In the genomic region with DNA sequence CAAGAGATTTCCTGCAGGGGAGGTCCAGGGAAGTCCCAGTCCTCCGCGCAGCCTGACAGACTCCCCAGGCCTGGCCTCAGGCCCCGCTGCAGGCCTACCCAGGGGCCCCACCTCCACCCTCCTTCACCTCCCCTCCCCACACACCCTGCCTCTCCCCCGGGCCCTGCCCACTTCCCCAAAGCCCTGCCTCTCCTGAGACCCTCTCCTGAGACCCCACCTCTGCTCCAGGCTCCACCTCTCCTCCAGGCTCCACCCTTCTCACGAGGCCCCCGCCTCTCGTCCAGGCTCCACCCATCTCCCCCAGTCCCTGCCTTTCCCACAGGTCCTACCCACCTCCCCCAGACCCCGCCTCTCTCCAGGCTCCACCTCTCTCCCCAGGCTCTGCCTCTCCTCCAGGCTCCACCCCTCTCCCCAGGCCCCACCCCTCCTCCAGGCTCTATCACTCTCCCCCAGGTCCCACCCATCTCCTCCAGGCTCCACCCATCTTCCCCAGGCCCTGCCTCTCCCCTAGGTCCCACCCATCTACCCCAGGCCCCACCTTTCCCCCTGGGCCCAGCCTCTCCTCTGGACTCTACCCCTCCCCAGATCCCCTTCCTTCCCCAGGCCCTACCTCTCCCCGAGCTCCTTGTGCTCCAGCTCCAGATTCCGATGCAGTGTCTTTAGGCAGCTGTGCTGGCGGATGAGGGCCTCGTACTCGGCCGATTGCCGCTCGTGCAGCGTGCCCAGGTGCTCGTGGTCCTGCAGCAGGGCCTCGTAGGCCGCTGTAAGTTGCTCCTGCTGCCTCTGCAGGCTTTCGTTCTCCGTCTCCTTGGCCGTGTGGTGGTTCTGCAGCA, we compare ENCODE assay signal across 8 cellular contexts. TPM values are rescaled to one million over a fixed set of nuclear protein-coding genes. Genes with fewer than 3 reads are reported as not detected.
DNase-seq lines count a peak whose midpoint lies in the region; ATAC-seq and TF ChIP-seq lines count a peak whose summit lies in the region.

No MANE protein-coding gene starts in this region.

- TF ChIP-seq POLR2A in testis (IDR thresholded peaks at IDR 0.05): no peak

- peak; percentile 74 for DNase-seq in activated CD8-positive, alpha-beta memory T cell treated with anti-CD3 and anti-CD28 coated beads for 24 hours
- DNase-seq in activated CD8-positive, alpha-beta memory T cell treated with anti-CD3 and anti-CD28 coated beads, Interleukin-2, amount 50 U/mL, for 4 hours: no peak
- DNase-seq in MG63 (peak; percentile 70), testis (peak; percentile 67), T1000 (lab: John Stamatoyannopoulos, UW) (no peak)
- DNase-seq in activated T-cell treated with anti-CD3 and anti-CD28 coated beads, Interleukin-2, amount 50 U/mL, for 1 hour: peak; percentile 50

- H3K27ac ChIP-seq in iPS-18a (ENCODE audit: low read length) (no peak overlapping the region), testis (no peak overlapping the region)

- H3K36me3 ChIP-seq in MG63 (no peaks in the 10 kb centered on the region), iPS-18a (ENCODE audit: control insufficient read depth, low read depth, low read length) (peaks cover 33% of the 10 kb centered on the region), testis (ENCODE audit: low read depth, missing control alignments) (no peaks in the 10 kb centered on the region)

- peaks cover 34% of the 10 kb centered on the region for H3K4me1 ChIP-seq in iPS-18a (ENCODE audit: control insufficient read depth, low read depth, low read length)
- H3K4me1 ChIP-seq in testis: no peaks in the 10 kb centered on the region

- WGBS in testis, 2 donors: 60 to 66% methylated on average over 23 of the region's 23 CpGs

- H3K27me3 ChIP-seq in MG63 (no peaks in the 10 kb centered on the region), iPS-18a (ENCODE audit: control insufficient read depth, insufficient read depth, low read length) (peaks cover 5% of the 10 kb centered on the region), testis (no peaks in the 10 kb centered on the region)

- intact Hi-C loops in testis (cut with DNase I; ENCODE audit: low total_unique reads): no loop called here

- no peak for TF ChIP-seq CTCF in testis (IDR thresholded peaks at IDR 0.05)

- H3K4me3 ChIP-seq in MG63 (no peak overlapping the region), iPS-18a (ENCODE audit: low read length) (peak overlapping the region; percentile 43), testis (peak overlapping the region in 1 of 2 donors; percentile 36)

- H3K9ac ChIP-seq in iPS-18a (ENCODE audit: low read length): peak overlapping the region; percentile 37

- no peak for ATAC-seq in GM21423 (IDR thresholded peaks at IDR 0.05; ENCODE audit: unreplicated experiment)

- H3K9me3 ChIP-seq in MG63 (no peaks in the 10 kb centered on the region), iPS-18a (ENCODE audit: control insufficient read depth, low read depth, low read length) (no peaks in the 10 kb centered on the region), testis (no peaks in the 10 kb centered on the region)

RNA-seq across cellular contexts. Expression of a gene that starts 58.8 kb away (rescaled TPM):
- 2.0 and 3.9 TPM in 2 replicates for total RNA-seq in MG63 (2014; rRNA removed; shearing (Covaris generic); ENCODE audit: low replicate concordance)
- total RNA-seq in testis: 1 to 10 TPM; 1.1 to 2.4 TPM
- polyA plus RNA-seq in testis (ENCODE audit: insufficient read depth, low read depth, low replicate concordance): 3.8 TPM

Comparison
In these comparisons a context has a peak if more than half of its experiments do, and no peak if none do; other contexts are left out.
1. DNase-seq: peak in activated CD8-positive, alpha-beta memory T cell treated with anti-CD3 and anti-CD28 coated beads for 24 hours (single experiment), MG63 (single experiment), activated T-cell treated with anti-CD3 and anti-CD28 coated beads, Interleukin-2, amount 50 U/mL, for 1 hour (single experiment) and testis (single experiment); none in activated CD8-positive, alpha-beta memory T cell treated with anti-CD3 and anti-CD28 coated beads, Interleukin-2, amount 50 U/mL, for 4 hours (single experiment) and T1000 (single experiment).